ENCODE assay signal across 8 cellular contexts in the genomic region with DNA sequence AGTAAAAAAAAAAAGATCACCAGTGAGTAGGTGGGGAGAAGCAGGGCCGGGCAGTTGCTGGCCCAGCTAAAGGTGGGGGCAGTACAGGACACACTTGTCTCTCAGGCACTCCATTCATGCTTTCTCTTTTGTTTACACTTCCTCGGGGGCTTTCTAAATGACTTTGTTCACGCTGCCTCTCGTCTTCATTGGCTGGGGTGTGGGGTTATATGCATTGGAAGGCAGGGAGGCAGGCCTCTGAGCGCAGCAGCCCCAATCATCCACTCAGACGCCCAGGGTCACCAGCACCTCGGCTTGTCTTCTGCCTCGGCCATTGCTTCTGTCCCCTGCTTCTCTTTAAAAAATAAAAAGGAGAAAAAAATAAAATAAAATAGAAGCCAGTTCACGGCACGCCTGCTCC. TPM values are rescaled to one million over a fixed set of nuclear protein-coding genes. Genes with fewer than 3 reads are reported as not detected.
DNase-seq lines count a peak whose midpoint lies in the region; ATAC-seq and TF ChIP-seq lines count a peak whose summit lies in the region.

No MANE protein-coding gene starts in this region.

- H3K27ac Mint-ChIP-seq in activated naive CD8-positive, alpha-beta T cell treated with anti-CD3 and anti-CD28 coated beads for 36 hours, result peak overlapping the region; percentile 80

- peaks cover 38% of the 10 kb centered on the region for H3K27me3 ChIP-seq in iPS-18a (ENCODE audit: control insufficient read depth, insufficient read depth, low read length)

- peaks cover 37% of the 10 kb centered on the region for H3K4me1 Mint-ChIP-seq in activated naive CD8-positive, alpha-beta T cell treated with anti-CD3 and anti-CD28 coated beads for 36 hours

- peaks cover 25% of the 10 kb centered on the region for H3K4me1 ChIP-seq in iPS-18a (ENCODE audit: control insufficient read depth, low read depth, low read length)

- H3K27me3 Mint-ChIP-seq in activated naive CD8-positive, alpha-beta T cell treated with anti-CD3 and anti-CD28 coated beads for 36 hours, result no peaks in the 10 kb centered on the region

- peak overlapping the region; percentile 26 for H3K9ac ChIP-seq in iPS-18a (ENCODE audit: low read length)

- no peak for TF ChIP-seq CTCF in GM12864 (IDR thresholded peaks at IDR 0.05; ENCODE audit: low read depth, low read length, missing control alignments)

- peak overlapping the region; percentile 82 for H3K4me3 ChIP-seq in GM12864 (ENCODE audit: low read depth, low read length)
- H3K4me3 ChIP-seq in iPS-18a (ENCODE audit: low read length), result peak overlapping the region; percentile 89

- ATAC-seq in GM21717 (IDR thresholded peaks at IDR 0.05; ENCODE audit: unreplicated experiment) (peak; percentile 54), HG02981 (IDR thresholded peaks at IDR 0.05; ENCODE audit: unreplicated experiment) (no peak)

- DNase-seq in GM12864 (ENCODE audit: low read depth) (peak; percentile 37), NCI-H1694 (lab: John Stamatoyannopoulos, UW) (peak; percentile 62), NCI-H2196 (lab: John Stamatoyannopoulos, UW; ENCODE audit: unreplicated experiment) (no peak)
- DNase-seq in activated naive CD8-positive, alpha-beta T cell treated with anti-CD3 and anti-CD28 coated beads for 36 hours, result peak; percentile 59
- peak; percentile 18 for DNase-seq in stimulated activated CD4-positive, alpha-beta T cell treated with anti-CD3 and anti-CD28 coated beads, Interleukin-12 subunit alpha, Interleukin-12 subunit beta, amount 100 ng/mL, for 4 hours

- H3K36me3 ChIP-seq in iPS-18a (ENCODE audit: control insufficient read depth, low read depth, low read length), result no peaks in the 10 kb centered on the region

- H3K36me3 Mint-ChIP-seq in activated naive CD8-positive, alpha-beta T cell treated with anti-CD3 and anti-CD28 coated beads for 36 hours, result no peaks in the 10 kb centered on the region

- H3K27ac ChIP-seq in iPS-18a (ENCODE audit: low read length), result no peak overlapping the region

- H3K9me3 Mint-ChIP-seq in activated naive CD8-positive, alpha-beta T cell treated with anti-CD3 and anti-CD28 coated beads for 36 hours, result no peaks in the 10 kb centered on the region

- H3K9me3 ChIP-seq in iPS-18a (ENCODE audit: control insufficient read depth, low read depth, low read length), result no peaks in the 10 kb centered on the region

- peak overlapping the region; percentile 83 for H3K4me3 Mint-ChIP-seq in activated naive CD8-positive, alpha-beta T cell treated with anti-CD3 and anti-CD28 coated beads for 36 hours

RNA-seq across cellular contexts. Expression of a gene that starts 0.4 kb away (rescaled TPM):
- total RNA-seq in activated naive CD8-positive, alpha-beta T cell treated with anti-CD3 and anti-CD28 coated beads for 36 hours, result 1 to 10 TPM; 2.4 to 3.8 TPM

RNA-seq across cellular contexts. Expression of a gene that starts 4.1 kb away (rescaled TPM):
- 1 to 10 TPM; 9.0 to 9.7 TPM for total RNA-seq in activated naive CD8-positive, alpha-beta T cell treated with anti-CD3 and anti-CD28 coated beads for 36 hours
